Comparison of ENCODE assay signal across 8 cellular contexts in genomic region chr10:91800192-91800591, GRCh38. TPM values are rescaled to one million over a fixed set of nuclear protein-coding genes. Genes with fewer than 3 reads are reported as not detected.
DNase-seq lines count a peak whose midpoint lies in the region; ATAC-seq, FAIRE-seq and TF ChIP-seq lines count a peak whose summit lies in the region.
"Had no signal": no experiment of that assay in that cellular context is flagged by ENCODE, and none has a peak within 500 bp of the region (broad histone marks: within the 10 kb centered on the region; RNA-seq: fewer than 3 reads in every experiment).

No MANE protein-coding gene starts in this region.

- CTCF ChIA-PET in activated CD8-positive, alpha-beta T cell treated with anti-CD3 and anti-CD28 coated beads for 36 hours (lab: Charles Lee), result interaction anchor here (1.0 to 1.2 kb wide), 2 partner anchors 41 to 113 kb away, joined by 3 to 4 read pairs; no protein-coding TSS in a partner anchor

- no peaks in the 10 kb centered on the region for H3K9me3 Mint-ChIP-seq in HFFc6
- H3K9me3 Mint-ChIP-seq in activated CD8-positive, alpha-beta T cell treated with anti-CD3 and anti-CD28 coated beads for 36 hours, result no peaks in the 10 kb centered on the region

- H3K27me3 ChIP-seq in right cardiac atrium (ENCODE audit: control insufficient read depth, insufficient read depth) (no peaks in the 10 kb centered on the region), skeletal muscle satellite cell (ENCODE audit: control insufficient read depth, insufficient read depth, low read length) (no peaks in the 10 kb centered on the region)

- peaks cover 53% of the 10 kb centered on the region for H3K4me1 Mint-ChIP-seq in HFFc6 (ENCODE audit: low read depth)
- H3K4me1 Mint-ChIP-seq in activated CD8-positive, alpha-beta T cell treated with anti-CD3 and anti-CD28 coated beads for 36 hours (ENCODE audit: low read depth), result peaks cover 64% of the 10 kb centered on the region

- peaks cover 18% of the 10 kb centered on the region for H3K36me3 Mint-ChIP-seq in HFFc6 (ENCODE audit: low read depth)
- peaks cover 38% of the 10 kb centered on the region for H3K36me3 Mint-ChIP-seq in activated CD8-positive, alpha-beta T cell treated with anti-CD3 and anti-CD28 coated beads for 36 hours (ENCODE audit: low read depth)

- ATAC-seq in activated CD8-positive, alpha-beta T cell treated with anti-CD3 and anti-CD28 coated beads for 36 hours, result no peak
- ATAC-seq in right cardiac atrium, result no peak

- TF ChIP-seq CTCF in HFFc6 (IDR thresholded peaks at IDR 0.05), result no peak
- TF ChIP-seq CTCF in activated CD8-positive, alpha-beta T cell treated with anti-CD3 and anti-CD28 coated beads for 36 hours (IDR thresholded peaks at IDR 0.05), result no peak

- intact Hi-C loops in activated CD8-positive, alpha-beta T cell treated with anti-CD3 and anti-CD28 coated beads for 36 hours (cut with micrococcal nuclease), result no loop called here
- intact Hi-C loops in right cardiac atrium (cut with DNase I), result no loop called here

- no peaks in the 10 kb centered on the region for H3K9me3 ChIP-seq in right cardiac atrium (ENCODE audit: control insufficient read depth, low read length)
- no peaks in the 10 kb centered on the region for H3K9me3 ChIP-seq in skeletal muscle satellite cell (replicated peaks; ENCODE audit: low read length)

- H3K36me3 ChIP-seq in skeletal muscle satellite cell (ENCODE audit: insufficient read depth, low read length), result no peaks in the 10 kb centered on the region

- H3K4me1 ChIP-seq in right cardiac atrium (ENCODE audit: control insufficient read depth, insufficient read depth, low read length) (peaks cover 11% of the 10 kb centered on the region), skeletal muscle satellite cell (ENCODE audit: control insufficient read depth, insufficient read depth, low read length) (peaks cover 22% of the 10 kb centered on the region)

- peak overlapping the region; percentile 5; the same call in 1 of the 2 replicates for H3K27ac Mint-ChIP-seq in HFFc6
- peak overlapping the region; percentile 88 for H3K27ac Mint-ChIP-seq in activated CD8-positive, alpha-beta T cell treated with anti-CD3 and anti-CD28 coated beads for 36 hours

- peak overlapping the region; percentile 96 for H3K9ac ChIP-seq in skeletal muscle satellite cell (ENCODE audit: low read depth, low read length)

- no peaks in the 10 kb centered on the region for H3K27me3 Mint-ChIP-seq in HFFc6 (ENCODE audit: insufficient read depth)
- no peaks in the 10 kb centered on the region for H3K27me3 Mint-ChIP-seq in activated CD8-positive, alpha-beta T cell treated with anti-CD3 and anti-CD28 coated beads for 36 hours

- H3K4me3 ChIP-seq in right cardiac atrium (ENCODE audit: low read length) (peak overlapping the region; percentile 70), skeletal muscle satellite cell (ENCODE audit: low read length) (peak overlapping the region; percentile 86)

- no peak for FAIRE-seq in GM19239 (lab: Jason Lieb, UNC)

- peak overlapping the region; percentile 91 for H3K4me3 Mint-ChIP-seq in HFFc6
- peak overlapping the region; percentile 89 for H3K4me3 Mint-ChIP-seq in activated CD8-positive, alpha-beta T cell treated with anti-CD3 and anti-CD28 coated beads for 36 hours

- peak overlapping the region; percentile 77 for H3K4me2 ChIP-seq in skeletal muscle satellite cell (ENCODE audit: low read length)

- DNase-seq in HFFc6, result no peak
- DNase-seq in activated CD8-positive, alpha-beta T cell treated with anti-CD3 and anti-CD28 coated beads for 36 hours, result no peak
- no peak for DNase-seq in right cardiac atrium
- no peak for DNase-seq in inferior parietal cortex (ENCODE audit: extremely low spot score)
- DNase-seq in GM19240 (ENCODE audit: insufficient read length, low spot score), result no peak
- no peak for DNase-seq in GM19239 (ENCODE audit: insufficient read length, low spot score)
- DNase-seq: NCI-H187 had no signal

- POLR2A ChIA-PET in activated CD8-positive, alpha-beta T cell treated with anti-CD3 and anti-CD28 coated beads for 36 hours (lab: Charles Lee), result interaction anchor here (0.7 to 1.4 kb wide), 2 partner anchors 108 to 167 kb away, joined by 3 to 5 read pairs; no protein-coding TSS in a partner anchor

- H3K27ac ChIP-seq in right cardiac atrium (ENCODE audit: low read length), result no peak overlapping the region

- WGBS in right cardiac atrium, result 46% methylated on average over 5 of the region's 5 CpGs

RNA-seq across cellular contexts. Expression of gene TNKS2, which starts 2.0 kb away (rescaled TPM):
- total RNA-seq in HFFc6 (2021; fragmentation: NEBNext Ultra II Directional; extraction: Animal tissue kit (Norgen Biotek cat#: 25700)), result 10 to 100 TPM; 31.2 to 36.3 (median 34.7) TPM
- 10 to 100 TPM; 22.1 to 22.8 TPM for total RNA-seq in activated CD8-positive, alpha-beta T cell treated with anti-CD3 and anti-CD28 coated beads for 36 hours
- total RNA-seq in right cardiac atrium, result 10 to 100 TPM; 18.0 to 21.4 (median 19.9) TPM
- polyA plus RNA-seq in right cardiac atrium, result 6.1 TPM
- 26.4 and 32.5 TPM in 2 replicates for total RNA-seq in skeletal muscle satellite cell (2012; rRNA removed)
